ENCODE assay signal across 30 cellular contexts in the genomic region with DNA sequence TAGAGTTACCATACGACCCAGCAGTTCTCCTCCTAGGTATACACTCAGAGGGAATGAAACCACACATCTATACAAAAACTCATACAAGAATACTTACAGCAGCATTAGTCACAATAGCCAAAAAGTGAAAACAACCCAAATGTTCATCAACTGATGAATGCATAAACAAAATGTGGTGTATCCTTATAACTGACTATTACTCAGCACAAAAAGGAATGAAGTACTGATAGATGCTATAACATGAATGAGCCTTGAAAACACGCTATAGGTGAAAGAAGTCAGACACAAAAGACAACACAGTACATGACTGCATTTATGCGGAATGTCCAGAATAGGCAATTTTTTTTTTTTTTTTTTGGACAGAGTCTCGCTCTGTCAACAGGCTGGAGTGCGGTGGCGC.
"Had no signal": no experiment of that assay in that cellular context is flagged by ENCODE, and none has a peak within 500 bp of the region (broad histone marks: within the 10 kb centered on the region; RNA-seq: fewer than 3 reads in every experiment).

No MANE protein-coding gene starts in this region.

- H3K4me3 Mint-ChIP-seq: activated CD4-positive, alpha-beta T cell treated with anti-CD3 and anti-CD28 coated beads, Interleukin-2, amount 10 ng/mL, durations not matched to agents 7 days and 5 days; activated CD8-positive, alpha-beta T cell treated with anti-CD3 and anti-CD28 coated beads for 36 hours; activated naive CD4-positive, alpha-beta T cell treated with anti-CD3 and anti-CD28 coated beads for 36 hours; activated naive CD8-positive, alpha-beta T cell treated with anti-CD3 and anti-CD28 coated beads, Interleukin-2, amount 10 ng/mL, durations not matched to agents 7 days and 5 days; activated T-cell treated with anti-CD3 and anti-CD28 coated beads, Interleukin-2, amount 50 U/mL, for 4 hours; brain; dendritic cell treated with granulocyte-macrophage colony-stimulating factor and Interleukin-4, amounts not matched to agents 40 ng/mL and 50 ng/mL, for 4 days; endodermal cell had no signal

- ATAC-seq: activated CD8-positive, alpha-beta T cell treated with anti-CD3 and anti-CD28 coated beads for 36 hours; activated naive CD4-positive, alpha-beta T cell treated with anti-CD3 and anti-CD28 coated beads, Interleukin-2, amount 50 U/mL, for 72 hours; activated T-cell treated with anti-CD3 and anti-CD28 coated beads, Interleukin-2, amount 50 U/mL, for 4 hours; esophagus mucosa; foreskin keratinocyte; gastrocnemius medialis; heart left ventricle had no signal

- H3K4me3 ChIP-seq: ascending aorta, breast epithelium, cardiac muscle cell, colonic mucosa, dorsolateral prefrontal cortex, gastrocnemius medialis, heart left ventricle had no signal

- DNase-seq: activated CD4-positive, alpha-beta T cell treated with anti-CD3 and anti-CD28 coated beads for 4 hours; activated CD4-positive, alpha-beta T cell treated with anti-CD3 and anti-CD28 coated beads, Interleukin-2, amount 10 ng/mL, durations not matched to agents 7 days and 5 days; activated CD4-positive, alpha-beta T cell treated with anti-CD3 and anti-CD28 coated beads, Interleukin-2, amount 50 U/mL, for 4 hours; activated CD4-positive, CD25-positive, alpha-beta regulatory T cell; activated CD4-positive, CD25-positive, alpha-beta regulatory T cell treated with anti-CD3 and anti-CD28 coated beads, Interleukin-2, amount 50 U/mL, for 72 hours; activated CD8-positive, alpha-beta memory T cell treated with anti-CD3 and anti-CD28 coated beads for 24 hours; activated CD8-positive, alpha-beta T cell treated with anti-CD3 and anti-CD28 coated beads for 36 hours; activated effector memory CD4-positive, alpha-beta T cell treated with anti-CD3 and anti-CD28 coated beads, Interleukin-2, amount 50 U/mL, for 16 hours; activated naive CD4-positive, alpha-beta T cell treated with anti-CD3 and anti-CD28 coated beads for 36 hours; activated naive CD8-positive, alpha-beta T cell treated with anti-CD3 and anti-CD28 coated beads, Interleukin-2, amount 10 ng/mL, durations not matched to agents 7 days and 5 days; activated T-cell treated with anti-CD3 and anti-CD28 coated beads, Interleukin-2, amount 50 U/mL, for 4 hours; central memory CD4-positive, alpha-beta T cell; cerebellar nuclear complex; colonic mucosa; dorsolateral prefrontal cortex; effector memory CD4-positive, alpha-beta T cell; endodermal cell; foreskin keratinocyte; gastrocnemius medialis; glutamatergic neuron; heart left ventricle; T-helper 2 cell had no signal

- H3K4me1 ChIP-seq: ascending aorta, breast epithelium, colonic mucosa, foreskin keratinocyte, gastrocnemius medialis, heart left ventricle had no signal

- H3K27me3 ChIP-seq: ascending aorta, breast epithelium, cardiac muscle cell, colonic mucosa, dorsolateral prefrontal cortex, foreskin keratinocyte, gastrocnemius medialis, heart left ventricle had no signal

- H3K27ac ChIP-seq: ascending aorta, breast epithelium, cardiac muscle cell, colonic mucosa, dorsolateral prefrontal cortex, foreskin keratinocyte, gastrocnemius medialis, heart left ventricle had no signal

- H3K27me3 Mint-ChIP-seq: activated CD4-positive, alpha-beta T cell treated with anti-CD3 and anti-CD28 coated beads, Interleukin-2, amount 10 ng/mL, durations not matched to agents 7 days and 5 days; activated CD8-positive, alpha-beta T cell treated with anti-CD3 and anti-CD28 coated beads for 36 hours; activated naive CD8-positive, alpha-beta T cell treated with anti-CD3 and anti-CD28 coated beads, Interleukin-2, amount 10 ng/mL, durations not matched to agents 7 days and 5 days; brain; dendritic cell treated with granulocyte-macrophage colony-stimulating factor and Interleukin-4, amounts not matched to agents 40 ng/mL and 50 ng/mL, for 4 days had no signal

- H3K27ac Mint-ChIP-seq: activated CD4-positive, alpha-beta T cell treated with anti-CD3 and anti-CD28 coated beads, Interleukin-2, amount 10 ng/mL, durations not matched to agents 7 days and 5 days; activated CD8-positive, alpha-beta T cell treated with anti-CD3 and anti-CD28 coated beads for 36 hours; activated naive CD4-positive, alpha-beta T cell treated with anti-CD3 and anti-CD28 coated beads for 36 hours; activated naive CD4-positive, alpha-beta T cell treated with anti-CD3 and anti-CD28 coated beads, Interleukin-2, amount 50 U/mL, for 72 hours; activated naive CD8-positive, alpha-beta T cell treated with anti-CD3 and anti-CD28 coated beads, Interleukin-2, amount 10 ng/mL, durations not matched to agents 7 days and 5 days; activated T-helper 2 cell treated with anti-CD3 and anti-CD28 coated beads, Interferon-gamma antibody, Interleukin-2, Interleukin-4, amounts not matched to agents 10 μg/mL and 5 μg/mL and 100 μg/mL, durations not matched to agents 14 hours and 24 hours and 36 hours; brain; dendritic cell treated with granulocyte-macrophage colony-stimulating factor and Interleukin-4, amounts not matched to agents 40 ng/mL and 50 ng/mL, for 4 days; endodermal cell had no signal

- H3K9me3 ChIP-seq: ascending aorta, breast epithelium, colonic mucosa, gastrocnemius medialis, heart left ventricle had no signal

- H3K9me3 Mint-ChIP-seq: activated CD4-positive, alpha-beta T cell treated with anti-CD3 and anti-CD28 coated beads, Interleukin-2, amount 10 ng/mL, durations not matched to agents 7 days and 5 days; activated CD8-positive, alpha-beta T cell treated with anti-CD3 and anti-CD28 coated beads for 36 hours; activated naive CD4-positive, alpha-beta T cell treated with anti-CD3 and anti-CD28 coated beads for 36 hours; activated naive CD4-positive, alpha-beta T cell treated with anti-CD3 and anti-CD28 coated beads, Interleukin-2, amount 50 U/mL, for 72 hours; activated naive CD8-positive, alpha-beta T cell treated with anti-CD3 and anti-CD28 coated beads, Interleukin-2, amount 10 ng/mL, durations not matched to agents 7 days and 5 days; activated T-cell treated with anti-CD3 and anti-CD28 coated beads, Interleukin-2, amount 50 U/mL, for 4 hours; activated T-helper 2 cell treated with anti-CD3 and anti-CD28 coated beads, Interferon-gamma antibody, Interleukin-2, Interleukin-4, amounts not matched to agents 10 μg/mL and 5 μg/mL and 100 μg/mL, durations not matched to agents 14 hours and 24 hours and 36 hours; brain; dendritic cell treated with granulocyte-macrophage colony-stimulating factor and Interleukin-4, amounts not matched to agents 40 ng/mL and 50 ng/mL, for 4 days; endodermal cell had no signal

- H3K36me3 ChIP-seq: colonic mucosa had no signal

- H3K4me1 Mint-ChIP-seq: brain had no signal
